1 cellular context compared by ENCODE assay signal in genomic region chr16:31458835-31459721, GRCh38.
TF ChIP-seq lines count a peak whose summit lies in the region.

ARMC5 (plus strand) TSS chr16:31459501; CDS start chr16:31459525, 24 bp downstream.

TF ChIP-seq in SK-N-SH, 30 proteins besides CTCF, POLR2A, EP300 and RAD21 (continued from another document):
- TF ChIP-seq, protein P1, sequence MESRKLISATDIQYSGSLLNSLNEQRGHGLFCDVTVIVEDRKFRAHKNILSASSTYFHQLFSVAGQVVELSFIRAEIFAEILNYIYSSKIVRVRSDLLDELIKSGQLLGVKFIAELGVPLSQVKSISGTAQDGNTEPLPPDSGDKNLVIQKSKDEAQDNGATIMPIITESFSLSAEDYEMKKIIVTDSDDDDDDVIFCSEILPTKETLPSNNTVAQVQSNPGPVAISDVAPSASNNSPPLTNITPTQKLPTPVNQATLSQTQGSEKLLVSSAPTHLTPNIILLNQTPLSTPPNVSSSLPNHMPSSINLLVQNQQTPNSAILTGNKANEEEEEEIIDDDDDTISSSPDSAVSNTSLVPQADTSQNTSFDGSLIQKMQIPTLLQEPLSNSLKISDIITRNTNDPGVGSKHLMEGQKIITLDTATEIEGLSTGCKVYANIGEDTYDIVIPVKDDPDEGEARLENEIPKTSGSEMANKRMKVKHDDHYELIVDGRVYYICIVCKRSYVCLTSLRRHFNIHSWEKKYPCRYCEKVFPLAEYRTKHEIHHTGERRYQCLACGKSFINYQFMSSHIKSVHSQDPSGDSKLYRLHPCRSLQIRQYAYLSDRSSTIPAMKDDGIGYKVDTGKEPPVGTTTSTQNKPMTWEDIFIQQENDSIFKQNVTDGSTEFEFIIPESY (IDR thresholded peaks at IDR 0.05; ENCODE audit: borderline replicate concordance, low read depth), result 0 out of 2 replicates have a peak, but pooled peaks have one; percentile 54
- TF ChIP-seq CHD2 (IDR thresholded peaks at IDR 0.05; ENCODE audit: low read length, partially characterized antibody) (peak; percentile 76), TAF1 (IDR thresholded peaks at IDR 0.05; ENCODE audit: borderline replicate concordance, low read depth, low read length) (peak; percentile 96), GABPA (IDR thresholded peaks at IDR 0.05; ENCODE audit: low read depth) (peak; percentile 86), YY1 (IDR thresholded peaks at IDR 0.05; ENCODE audit: low read depth) (peak; percentile 97), PBX3 (IDR thresholded peaks at IDR 0.05) (no peak), MEF2A (IDR thresholded peaks at IDR 0.05; ENCODE audit: borderline replicate concordance, low read depth) (no peak), JUND (IDR thresholded peaks at IDR 0.05) (no peak), EZH2phosphoT487 (IDR thresholded peaks at IDR 0.05; ENCODE audit: borderline replicate concordance, low read depth) (no peak), MXI1 (IDR thresholded peaks at IDR 0.05; ENCODE audit: low read depth, low read length) (peak; percentile 94), USF2 (IDR thresholded peaks at IDR 0.05; ENCODE audit: borderline replicate concordance, low read depth, low read length) (no peak)
